In the genomic region with DNA sequence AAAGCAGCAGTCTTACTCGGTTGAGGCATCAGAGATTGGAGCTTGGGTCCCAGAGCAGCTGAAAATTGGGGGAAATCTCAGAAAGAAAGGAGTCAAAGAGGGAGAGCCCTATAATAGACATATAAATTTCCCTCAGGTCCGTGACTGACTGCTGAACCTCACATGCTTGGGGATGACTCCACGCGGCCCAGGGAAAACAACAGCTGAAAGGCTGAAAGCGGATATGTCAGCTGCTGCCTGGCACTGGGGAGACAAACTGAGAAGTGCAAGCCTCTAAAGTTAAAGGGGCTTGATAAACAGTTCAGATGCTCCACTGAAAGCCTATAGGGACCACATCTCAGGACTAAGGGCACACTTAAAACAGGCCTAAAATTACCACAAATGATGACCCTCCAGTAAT, we compare ENCODE assay signal across 25 cellular contexts.
"Had no signal": no experiment of that assay in that cellular context is flagged by ENCODE, and none has a peak within 500 bp of the region (broad histone marks: within the 10 kb centered on the region; RNA-seq: fewer than 3 reads in every experiment).

No MANE protein-coding gene starts in this region.

- H3K4me3 ChIP-seq: adrenal gland, body of pancreas, right lobe of liver, smooth muscle cell, stomach, thyroid gland, upper lobe of left lung had no signal

- ATAC-seq: body of pancreas; left cardiac atrium; naive thymus-derived CD4-positive, alpha-beta T cell; right lobe of liver; stimulated activated naive B cell treated with anti-CD40 and anti-IgM and Interleukin-4, amounts not matched to agents 10 μg/mL and 1 μg/mL and 100 μg/mL, for 72 hours; T-helper 17 cell had no signal

- H3K36me3 ChIP-seq: adrenal gland, right lobe of liver, stomach, thyroid gland, upper lobe of left lung had no signal

- H3K27ac ChIP-seq: adrenal gland, body of pancreas, right lobe of liver, stomach, thyroid gland, upper lobe of left lung had no signal

- H3K4me2 ChIP-seq: smooth muscle cell had no signal

- H3K9me3 ChIP-seq: adrenal gland, body of pancreas, right lobe of liver, stomach, thyroid gland, upper lobe of left lung had no signal

- DNase-seq: activated CD4-positive, alpha-beta memory T cell treated with anti-CD3 and anti-CD28 coated beads for 36 hours; activated CD4-positive, alpha-beta T cell treated with anti-CD3 and anti-CD28 coated beads, Interleukin-2, amount 10 ng/mL, durations not matched to agents 24 days and 14 days; activated CD4-positive, CD25-positive, alpha-beta regulatory T cell treated with anti-CD3 and anti-CD28 coated beads, Interleukin-2, amount 50 U/mL, for 72 hours; activated CD8-positive, alpha-beta memory T cell treated with anti-CD3 and anti-CD28 coated beads, Interleukin-2, amount 50 U/mL, for 4 hours; activated effector memory CD4-positive, alpha-beta T cell treated with anti-CD3 and anti-CD28 coated beads, Interleukin-2, amount 50 U/mL, for 16 hours; activated naive CD4-positive, alpha-beta T cell treated with anti-CD3 and anti-CD28 coated beads for 36 hours; activated naive CD8-positive, alpha-beta T cell treated with anti-CD3 and anti-CD28 coated beads for 36 hours; activated T-cell treated with anti-CD3 and anti-CD28 coated beads, Interleukin-2, amount 50 U/mL, for 1 hour; adrenal gland; aorta; body of pancreas; effector CD8-positive, alpha-beta T cell; head of caudate nucleus; hippocampal formation; left cardiac atrium; mammary epithelial cell; naive thymus-derived CD4-positive, alpha-beta T cell; right lobe of liver; stimulated activated CD4-positive, alpha-beta T cell treated with anti-CD3 and anti-CD28 coated beads, Interleukin-1b, Interleukin-23, amount 100 ng/mL, for 48 hours; stimulated activated naive B cell treated with anti-CD40 and anti-IgM and Interleukin-4, amounts not matched to agents 10 μg/mL and 1 μg/mL and 100 μg/mL, for 72 hours; stomach; T-helper 17 cell; thyroid gland; upper lobe of left lung had no signal

- H3K27me3 ChIP-seq: adrenal gland, body of pancreas, right lobe of liver, stomach, thyroid gland, upper lobe of left lung had no signal
